In the genomic region with DNA sequence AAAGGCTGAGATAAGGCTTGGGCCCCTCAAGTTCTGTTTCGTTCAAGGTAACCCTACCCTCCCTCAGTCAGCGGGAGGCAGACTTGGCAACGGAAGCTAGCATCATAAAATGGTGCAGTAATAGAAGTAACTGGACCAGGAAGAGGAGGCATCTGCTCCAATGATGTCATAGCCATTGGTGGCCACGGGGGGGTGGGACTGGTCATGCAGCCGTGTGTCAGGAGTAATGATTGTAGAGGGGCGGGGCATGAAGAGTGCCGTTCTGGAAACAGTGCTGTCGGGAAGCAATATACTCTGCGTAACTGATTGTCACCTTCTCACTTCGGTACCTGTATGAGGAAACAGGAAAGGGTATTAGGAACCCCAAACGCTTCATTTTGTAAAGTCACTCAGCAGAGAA, we compare ENCODE assay signal across 12 cellular contexts. TPM values are rescaled to one million over a fixed set of nuclear protein-coding genes. Genes with fewer than 3 reads are reported as not detected.
DNase-seq lines count a peak whose midpoint lies in the region; ATAC-seq and TF ChIP-seq lines count a peak whose summit lies in the region.
"Had no signal": no experiment of that assay in that cellular context is flagged by ENCODE, and none has a peak within 500 bp of the region (broad histone marks: within the 10 kb centered on the region; RNA-seq: fewer than 3 reads in every experiment).

No MANE protein-coding gene starts in this region.

- H3K4me1 ChIP-seq in left ventricle myocardium inferior: peaks cover 20% of the 10 kb centered on the region

- DNase-seq in left ventricle myocardium superior: no peak
- no peak for DNase-seq in left ventricle myocardium inferior
- peak; percentile 5 for DNase-seq in NCI-H69 (lab: John Stamatoyannopoulos, UW)
- no peak for DNase-seq in MCF 10A (ENCODE audit: unreplicated experiment)
- no peak for DNase-seq in effector CD8-positive, alpha-beta T cell (lab: John Stamatoyannopoulos, UW)
- no peak for DNase-seq in NCI-H774 (lab: John Stamatoyannopoulos, UW)
- DNase-seq: activated CD4-positive, alpha-beta memory T cell treated with anti-CD3 and anti-CD28 coated beads, Interleukin-2, amount 10 ng/mL, durations not matched to agents 7 days and 5 days; NCI-H2171 treated with DMSO at 0.1 percent for 48 hours; stimulated activated CD8-positive, alpha-beta memory T cell treated with anti-CD3 and anti-CD28 coated beads, Interleukin-4, amount 100 ng/mL, for 48 hours had no signal

- H3K36me3 ChIP-seq in left ventricle myocardium inferior: peaks cover 69% of the 10 kb centered on the region

- POLR2A ChIA-PET in MCF 10A (lab: Yijun Ruan, JAX): no interaction called here

- no peak overlapping the region for H3K4me3 Mint-ChIP-seq in MCF 10A (ENCODE audit: unreplicated experiment)
- H3K4me3 Mint-ChIP-seq: activated CD4-positive, alpha-beta memory T cell treated with anti-CD3 and anti-CD28 coated beads, Interleukin-2, amount 10 ng/mL, durations not matched to agents 7 days and 5 days had no signal

- CTCF ChIA-PET in MCF 10A (lab: Yijun Ruan, JAX): no interaction called here

- no peak overlapping the region for H3K4me3 ChIP-seq in left ventricle myocardium inferior
- H3K4me3 ChIP-seq: skin epidermis had no signal

- intact Hi-C loops in left ventricle myocardium superior (cut with micrococcal nuclease) (no loop called here), left ventricle myocardium inferior (cut with micrococcal nuclease) (no loop called here), MCF 10A (cut with micrococcal nuclease) (loop anchor here (5.0 kb wide), 1 partner anchor 227 kb away; the partner anchor contains the start of gene UGGT1)

- no peaks in the 10 kb centered on the region for H3K9me3 Mint-ChIP-seq in MCF 10A (ENCODE audit: unreplicated experiment)
- H3K9me3 Mint-ChIP-seq: activated CD4-positive, alpha-beta memory T cell treated with anti-CD3 and anti-CD28 coated beads, Interleukin-2, amount 10 ng/mL, durations not matched to agents 7 days and 5 days had no signal

- no peaks in the 10 kb centered on the region for H3K27me3 ChIP-seq in left ventricle myocardium inferior (ENCODE audit: low read depth)

- BruUV-seq in MCF 10A (replicated peaks; lab: Mats Ljungman, UMichigan): no TSS peak

- TF ChIP-seq CTCF in left ventricle myocardium inferior (IDR thresholded peaks at IDR 0.05; ENCODE audit: borderline replicate concordance) (no peak), MCF 10A (IDR thresholded peaks at IDR 0.05; ENCODE audit: unreplicated experiment) (no peak)

- no peak overlapping the region for H3K27ac ChIP-seq in left ventricle myocardium inferior (replicated peaks)
- H3K27ac ChIP-seq: skin epidermis had no signal

- H3K27ac Mint-ChIP-seq in MCF 10A (ENCODE audit: low read depth, unreplicated experiment): no peak overlapping the region
- H3K27ac Mint-ChIP-seq: activated CD4-positive, alpha-beta memory T cell treated with anti-CD3 and anti-CD28 coated beads, Interleukin-2, amount 10 ng/mL, durations not matched to agents 7 days and 5 days had no signal

- no peaks in the 10 kb centered on the region for H3K27me3 Mint-ChIP-seq in MCF 10A (ENCODE audit: insufficient read depth, unreplicated experiment)
- H3K27me3 Mint-ChIP-seq: activated CD4-positive, alpha-beta memory T cell treated with anti-CD3 and anti-CD28 coated beads, Interleukin-2, amount 10 ng/mL, durations not matched to agents 7 days and 5 days had no signal

- H3K36me3 Mint-ChIP-seq in MCF 10A (ENCODE audit: insufficient read depth, unreplicated experiment): peaks cover 88% of the 10 kb centered on the region

- peaks cover under 1% of the 10 kb centered on the region for H3K4me1 Mint-ChIP-seq in MCF 10A (ENCODE audit: insufficient read depth, unreplicated experiment)

- H3K9me3 ChIP-seq in left ventricle myocardium inferior (replicated peaks): no peaks in the 10 kb centered on the region

- ATAC-seq in left ventricle myocardium superior (peak; percentile 14), esophagus mucosa (peak; percentile 13), HG03378 (IDR thresholded peaks at IDR 0.05; ENCODE audit: unreplicated experiment) (no peak)

RNA-seq across cellular contexts. Expression of gene POLR2D, which starts 6.9 kb away (rescaled TPM):
- total RNA-seq in left ventricle myocardium superior: 24.8 TPM
- 19.4 TPM for total RNA-seq in left ventricle myocardium inferior
- 17.3 TPM for total RNA-seq in esophagus mucosa
- 31.0 and 34.3 TPM in 2 replicates for total RNA-seq in MCF 10A (2022)

RNA-seq across cellular contexts. Expression of gene AMMECR1L, which starts 20.9 kb away (rescaled TPM):
- 9.8 TPM for total RNA-seq in left ventricle myocardium superior
- 9.7 TPM for total RNA-seq in left ventricle myocardium inferior
- 8.5 TPM for total RNA-seq in esophagus mucosa
- total RNA-seq in MCF 10A (2022): 31.1 and 32.6 TPM in 2 replicates

RNA-seq across cellular contexts. Expression of gene WDR33, which starts 53.9 kb away (rescaled TPM):
- total RNA-seq in left ventricle myocardium superior (45.2 TPM), left ventricle myocardium inferior (38.9 TPM), esophagus mucosa (38.3 TPM), MCF 10A (2022) (46.7 and 50.0 TPM in 2 replicates)
